ENCODE assay signal across 9 cellular contexts in the genomic region with DNA sequence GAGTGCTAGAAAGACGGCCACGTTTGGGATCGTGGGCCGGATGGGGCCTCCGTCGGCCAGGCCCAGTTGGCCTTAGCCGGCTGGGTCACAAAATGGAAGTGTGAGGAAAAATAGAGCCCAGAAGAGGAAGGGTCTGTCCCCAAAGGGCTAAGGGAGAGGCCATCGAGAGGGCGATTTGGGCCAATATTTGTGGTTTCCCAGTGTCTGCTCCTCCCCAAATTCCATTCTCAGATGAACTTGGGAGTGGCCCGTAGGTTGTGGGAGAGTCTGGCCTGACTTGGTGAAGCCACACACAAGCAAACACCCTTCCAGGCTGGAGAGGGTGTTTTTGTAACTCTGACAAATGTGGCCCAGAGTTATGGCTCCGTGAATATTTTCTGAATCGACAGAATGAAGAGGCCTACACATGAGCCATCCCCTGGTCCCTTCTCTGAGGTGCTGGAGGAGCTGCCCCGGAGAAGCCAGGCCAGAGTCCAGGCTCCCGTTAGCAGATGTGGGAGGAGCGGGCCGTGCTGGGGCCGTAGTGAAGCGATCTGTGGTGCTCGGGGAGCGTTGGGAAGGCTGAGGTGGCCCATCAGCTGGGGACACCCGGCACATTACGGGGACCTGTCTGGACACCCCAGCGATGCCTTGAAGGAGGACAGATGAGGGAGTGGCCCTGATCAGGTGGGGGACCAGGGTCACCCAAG.
A peak's percentile ranks its signal among the peaks of the same experiment; 100 is the strongest.
DNase-seq lines count a peak whose midpoint lies in the region; ATAC-seq lines count a peak whose summit lies in the region.
"Had no signal": no experiment of that assay in that cellular context is flagged by ENCODE, and none has a peak within 500 bp of the region (broad histone marks: within the 10 kb centered on the region; RNA-seq: fewer than 3 reads in every experiment).

No MANE protein-coding gene starts in this region.

- peak; percentile 71 for DNase-seq in GM03348 (ENCODE audit: low spot score)
- DNase-seq in Right ventricle myocardium superior, result peak; percentile 69
- DNase-seq in skeletal muscle cell (ENCODE audit: low read depth), result no peak
- DNase-seq in NCI-H1436 (lab: John Stamatoyannopoulos, UW), result no peak
- DNase-seq in activated naive CD8-positive, alpha-beta T cell treated with anti-CD3 and anti-CD28 coated beads, Interleukin-2, amount 50 U/mL, for 24 hours, result no peak
- DNase-seq in NCI-H2081 treated with DMSO at 0.1 percent for 48 hours (lab: John Stamatoyannopoulos, UW), result no peak
- DNase-seq in NCI-H146 (lab: John Stamatoyannopoulos, UW), result no peak

- H3K4me3 ChIP-seq in skeletal muscle cell (ENCODE audit: low read depth, low read length), result peak overlapping the region; percentile 27

- 15 to 37% (median 23%) methylated on average over 23 of the region's 23 CpGs for WGBS in adipose tissue, 3 donors

- H3K27me3 Mint-ChIP-seq in activated naive CD8-positive, alpha-beta T cell treated with anti-CD3 and anti-CD28 coated beads, Interleukin-2, amount 50 U/mL, for 24 hours, result no peaks in the 10 kb centered on the region

- ATAC-seq in Right ventricle myocardium superior (ENCODE audit: poor library complexity), result peak; percentile 7
- no peak for ATAC-seq in activated naive CD8-positive, alpha-beta T cell treated with anti-CD3 and anti-CD28 coated beads, Interleukin-2, amount 50 U/mL, for 24 hours

- H3K9me3 Mint-ChIP-seq in activated naive CD8-positive, alpha-beta T cell treated with anti-CD3 and anti-CD28 coated beads, Interleukin-2, amount 50 U/mL, for 24 hours, result no peaks in the 10 kb centered on the region
- H3K9me3 Mint-ChIP-seq: T-helper 1 cell treated with Interleukin-12 subunit alpha and Interleukin-12 subunit beta and Interleukin-4 antibody, amounts not matched to agents 30 μg/mL and 1 μg/mL, for 36 hours had no signal

- H3K4me3 Mint-ChIP-seq in activated naive CD8-positive, alpha-beta T cell treated with anti-CD3 and anti-CD28 coated beads, Interleukin-2, amount 50 U/mL, for 24 hours, result no peak overlapping the region
- H3K4me3 Mint-ChIP-seq: T-helper 1 cell treated with Interleukin-12 subunit alpha and Interleukin-12 subunit beta and Interleukin-4 antibody, amounts not matched to agents 30 μg/mL and 1 μg/mL, for 36 hours had no signal

- H3K27ac Mint-ChIP-seq in activated naive CD8-positive, alpha-beta T cell treated with anti-CD3 and anti-CD28 coated beads, Interleukin-2, amount 50 U/mL, for 24 hours, result no peak overlapping the region
- H3K27ac Mint-ChIP-seq: T-helper 1 cell treated with Interleukin-12 subunit alpha and Interleukin-12 subunit beta and Interleukin-4 antibody, amounts not matched to agents 30 μg/mL and 1 μg/mL, for 36 hours had no signal

- intact Hi-C loops in Right ventricle myocardium superior (cut with DNase I), result loop anchor here (5.0 to 10.0 kb wide), 2 partner anchors 36 to 72 kb away; no protein-coding TSS in a partner anchor

- peaks cover 4% of the 10 kb centered on the region for H3K36me3 Mint-ChIP-seq in activated naive CD8-positive, alpha-beta T cell treated with anti-CD3 and anti-CD28 coated beads, Interleukin-2, amount 50 U/mL, for 24 hours (ENCODE audit: low read depth)

- H3K4me1 Mint-ChIP-seq in activated naive CD8-positive, alpha-beta T cell treated with anti-CD3 and anti-CD28 coated beads, Interleukin-2, amount 50 U/mL, for 24 hours, result peaks cover 20% of the 10 kb centered on the region

- peak overlapping the region; percentile 80 for H3K27ac ChIP-seq in adipose tissue (ENCODE audit: low read depth, low read length)

Comparison
In these comparisons a context has a peak if more than half of its experiments do, and no peak if none do; other contexts are left out.
1. DNase-seq: peak in GM03348 (single experiment) and Right ventricle myocardium superior (single experiment); none in skeletal muscle cell (single experiment), NCI-H1436 (single experiment), activated naive CD8-positive, alpha-beta T cell treated with anti-CD3 and anti-CD28 coated beads, Interleukin-2, amount 50 U/mL, for 24 hours (single experiment), NCI-H2081 treated with DMSO at 0.1 percent for 48 hours (single experiment) and NCI-H146 (single experiment).